8 cellular contexts compared by ENCODE assay signal in genomic region chr17:79844869-79845600, GRCh38. TPM values are rescaled to one million over a fixed set of nuclear protein-coding genes. Genes with fewer than 3 reads are reported as not detected.
DNase-seq lines count a peak whose midpoint lies in the region; ATAC-seq and TF ChIP-seq lines count a peak whose summit lies in the region.

No MANE protein-coding gene starts in this region.

- peak; percentile 38 to 80 (median 70) for ATAC-seq in heart left ventricle

- H3K4me3 ChIP-seq in heart left ventricle, result peak overlapping the region; percentile 43 to 79 (median 65)

- H3K4me1 Mint-ChIP-seq in activated naive CD4-positive, alpha-beta T cell treated with anti-CD3 and anti-CD28 coated beads for 36 hours (ENCODE audit: low read depth), result peaks cover 29% of the 10 kb centered on the region

- no peaks in the 10 kb centered on the region for H3K9me3 ChIP-seq in heart left ventricle

- H3K4me1 ChIP-seq in heart left ventricle, result peaks cover 0 to 61% (median 50%) of the 10 kb centered on the region in 12 donors

- CTCF ChIA-PET in activated naive CD4-positive, alpha-beta T cell treated with anti-CD3 and anti-CD28 coated beads for 36 hours (lab: Charles Lee), result interaction anchor here (0.6 to 1.6 kb wide), 9 partner anchors 28 to 98 kb away, joined by 3 to 5 read pairs (median 3); partner anchors contain the start of gene CBX8

- peaks cover 27 to 55% (median 34%) of the 10 kb centered on the region in 9 donors for H3K27me3 ChIP-seq in heart left ventricle

- intact Hi-C loops in activated naive CD4-positive, alpha-beta T cell treated with anti-CD3 and anti-CD28 coated beads for 36 hours (cut with micrococcal nuclease), result loop anchor here (5.0 kb wide), 2 partner anchors 87 to 127 kb away; no protein-coding TSS in a partner anchor
- intact Hi-C loops in heart left ventricle (cut with DNase I), result loop anchor here in 6 of 10 donors (2.0 to 10.0 kb wide), 9 partner anchors 38 to 147 kb away; partner anchors contain the start of gene CBX8 (in 2 of the 6)

- WGBS in heart left ventricle, 4 donors, result 4 to 22% (median 6%) methylated on average over 9 to 38 of the region's 38 CpGs

- no peaks in the 10 kb centered on the region for H3K9me3 Mint-ChIP-seq in activated naive CD4-positive, alpha-beta T cell treated with anti-CD3 and anti-CD28 coated beads for 36 hours

- peak; percentile 72 to 89 (median 80) for TF ChIP-seq CTCF in heart left ventricle (IDR thresholded peaks at IDR 0.05)

- H3K27ac ChIP-seq in heart left ventricle, result peak overlapping the region in 10 of 12 donors; percentile 50 to 86 (median 68)

- DNase-seq in NOMO-1 treated with DMSO at 0.1 percent for 48 hours (lab: John Stamatoyannopoulos, UW; ENCODE audit: unreplicated experiment), result peak; percentile 16
- DNase-seq in NOMO-1 (lab: John Stamatoyannopoulos, UW; ENCODE audit: unreplicated experiment in 2 of 2), result no peak
- peak; percentile 19 for DNase-seq in NCI-H2227 treated with DMSO at 0.1 percent for 48 hours (lab: John Stamatoyannopoulos, UW)
- peak; percentile 57 for DNase-seq in activated naive CD4-positive, alpha-beta T cell treated with anti-CD3 and anti-CD28 coated beads for 36 hours
- peak in 4 of 5 donors; percentile 62 to 84 (median 65) for DNase-seq in heart left ventricle
- peak; percentile 63 for DNase-seq in retina
- DNase-seq in NCI-H1048 (lab: John Stamatoyannopoulos, UW), result no peak
- DNase-seq in dedifferentiated amniotic fluid mesenchymal stem cell (ENCODE audit: extremely low spot score), result no peak

- no peak overlapping the region for H3K27ac Mint-ChIP-seq in activated naive CD4-positive, alpha-beta T cell treated with anti-CD3 and anti-CD28 coated beads for 36 hours

- TF ChIP-seq POLR2A in heart left ventricle (IDR thresholded peaks at IDR 0.05), result no peak

- no peak overlapping the region for H3K4me3 Mint-ChIP-seq in activated naive CD4-positive, alpha-beta T cell treated with anti-CD3 and anti-CD28 coated beads for 36 hours

- H3K36me3 Mint-ChIP-seq in activated naive CD4-positive, alpha-beta T cell treated with anti-CD3 and anti-CD28 coated beads for 36 hours (ENCODE audit: low read depth), result no peaks in the 10 kb centered on the region

- peaks cover 43% of the 10 kb centered on the region for H3K27me3 Mint-ChIP-seq in activated naive CD4-positive, alpha-beta T cell treated with anti-CD3 and anti-CD28 coated beads for 36 hours (ENCODE audit: low read depth)

- no peaks in the 10 kb centered on the region for H3K36me3 ChIP-seq in heart left ventricle

RNA-seq across cellular contexts. Expression of gene CBX4, which starts 5.8 kb away (rescaled TPM):
- total RNA-seq in activated naive CD4-positive, alpha-beta T cell treated with anti-CD3 and anti-CD28 coated beads for 36 hours, result 10 to 100 TPM; 22.7 to 26.3 TPM
- total RNA-seq in heart left ventricle, result 10 to 100 TPM; 16.7 to 41.1 (median 26.9) TPM
- 10 to 100 TPM; 10.9 to 14.2 TPM for polyA plus RNA-seq in heart left ventricle

RNA-seq across cellular contexts. Expression of gene CBX8, which starts 48.2 kb away (rescaled TPM):
- total RNA-seq in activated naive CD4-positive, alpha-beta T cell treated with anti-CD3 and anti-CD28 coated beads for 36 hours, result 1 to 10 TPM; 3.8 to 3.9 TPM
- 1 to 10 TPM; 1.5 to 9.2 (median 5.3) TPM for total RNA-seq in heart left ventricle
- 1 to 10 TPM; 3.6 to 5.1 TPM for polyA plus RNA-seq in heart left ventricle

Comparison
In these comparisons a context has a peak if more than half of its experiments do, and no peak if none do; other contexts are left out.
1. DNase-seq: peak in NOMO-1 treated with DMSO at 0.1 percent for 48 hours (single experiment), NCI-H2227 treated with DMSO at 0.1 percent for 48 hours (single experiment), activated naive CD4-positive, alpha-beta T cell treated with anti-CD3 and anti-CD28 coated beads for 36 hours (single experiment), heart left ventricle (4 of 5) and retina (single experiment); none in NOMO-1 (0 of 2), NCI-H1048 (single experiment) and dedifferentiated amniotic fluid mesenchymal stem cell (single experiment).